Comparison of ENCODE assay signal across 1 cellular context in genomic region chr1:25548601-25549000, GRCh38.
TF ChIP-seq lines count a peak whose summit lies in the region.

No MANE protein-coding gene starts in this region.

TF ChIP-seq in K562, 482 proteins besides CTCF, POLR2A, EP300 and RAD21 (continued from another document):
- TF ChIP-seq, protein P1, sequence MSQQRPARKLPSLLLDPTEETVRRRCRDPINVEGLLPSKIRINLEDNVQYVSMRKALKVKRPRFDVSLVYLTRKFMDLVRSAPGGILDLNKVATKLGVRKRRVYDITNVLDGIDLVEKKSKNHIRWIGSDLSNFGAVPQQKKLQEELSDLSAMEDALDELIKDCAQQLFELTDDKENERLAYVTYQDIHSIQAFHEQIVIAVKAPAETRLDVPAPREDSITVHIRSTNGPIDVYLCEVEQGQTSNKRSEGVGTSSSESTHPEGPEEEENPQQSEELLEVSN (IDR thresholded peaks at IDR 0.05; ENCODE audit: borderline replicate concordance in 1 of 2, extremely low read depth in 1 of 2, insufficient read depth in 1 of 2, insufficient read length in 1 of 2, low read depth in 1 of 2, low read length in 1 of 2, poor library complexity in 1 of 2, severe bottlenecking in 1 of 2): no peak
- TF ChIP-seq TCF15 (CRISPR knock-in tag; IDR thresholded peaks at IDR 0.05) (no peak), RAD51 (IDR thresholded peaks at IDR 0.05; ENCODE audit: borderline replicate concordance, low read depth) (no peak), ZNF124 (CRISPR knock-in tag; IDR thresholded peaks at IDR 0.05) (no peak), PRPF4 (IDR thresholded peaks at IDR 0.05; ENCODE audit: insufficient read depth, low read depth, low read length, poor library complexity, severe bottlenecking) (no peak), ZNF695 (CRISPR knock-in tag; IDR thresholded peaks at IDR 0.05) (no peak), ZFP30 (CRISPR knock-in tag; IDR thresholded peaks at IDR 0.05; ENCODE audit: borderline replicate concordance) (no peak), ZBTB43 (CRISPR knock-in tag; IDR thresholded peaks at IDR 0.05) (no peak), RCOR1 (IDR thresholded peaks at IDR 0.05; ENCODE audit: borderline replicate concordance in 1 of 2, low read depth in 2 of 2, low read length in 2 of 2) (no peak), RBFOX2 (IDR thresholded peaks at IDR 0.05; ENCODE audit: low read depth, low read length) (no peak)
TF ChIP-seq in K562: peak in this region for 0.
